25 cellular contexts compared by ENCODE assay signal in the genomic region with DNA sequence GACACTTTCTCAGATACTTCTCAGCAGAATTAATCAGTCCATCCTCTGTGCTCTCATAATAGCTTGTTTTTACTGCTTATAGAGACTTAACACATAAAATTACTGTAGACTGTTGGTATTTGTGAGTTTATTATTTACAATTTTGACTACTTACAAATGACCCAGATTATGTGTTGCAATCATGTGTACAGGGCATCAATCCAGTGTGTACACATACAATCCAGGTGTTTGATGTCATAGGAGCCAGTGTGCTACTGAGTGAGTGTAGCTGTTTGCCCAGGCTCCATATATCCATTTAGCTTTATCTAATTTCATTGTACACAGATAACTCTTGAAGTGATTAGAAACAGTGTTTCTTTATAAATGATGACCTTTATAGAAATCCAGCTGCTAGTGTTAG.
"Had no signal": no experiment of that assay in that cellular context is flagged by ENCODE, and none has a peak within 500 bp of the region (broad histone marks: within the 10 kb centered on the region; RNA-seq: fewer than 3 reads in every experiment).

No MANE protein-coding gene starts in this region.

- H3K27me3 ChIP-seq: breast epithelium, heart right ventricle, neutrophil, ovary, sigmoid colon, stomach, thyroid gland, upper lobe of left lung, vagina had no signal

- H3K4me2 ChIP-seq: smooth muscle cell had no signal

- H3K9me3 ChIP-seq: breast epithelium, heart right ventricle, mucosa of descending colon, neutrophil, ovary, prostate gland, sigmoid colon, stomach, thyroid gland, upper lobe of left lung, vagina had no signal

- H3K27ac ChIP-seq: breast epithelium, heart right ventricle, neutrophil, ovary, prostate gland, sigmoid colon, stomach, thyroid gland, upper lobe of left lung, vagina had no signal

- H3K4me3 ChIP-seq: breast epithelium, heart right ventricle, lung, mucosa of descending colon, ovary, prostate gland, sigmoid colon, smooth muscle cell, stomach, thyroid gland, upper lobe of left lung, vagina had no signal

- H3K36me3 ChIP-seq: breast epithelium, neutrophil, ovary, prostate gland had no signal

- DNase-seq: activated CD8-positive, alpha-beta memory T cell treated with anti-CD3 and anti-CD28 coated beads, Interleukin-2, amount 10 ng/mL, durations not matched to agents 7 days and 5 days; activated CD8-positive, alpha-beta T cell treated with anti-CD3 and anti-CD28 coated beads, Interleukin-2, amount 10 ng/mL, durations not matched to agents 7 days and 5 days; activated naive CD8-positive, alpha-beta T cell treated with anti-CD3 and anti-CD28 coated beads, Interleukin-2, amount 50 U/mL, for 24 hours; activated T-cell treated with anti-CD3 and anti-CD28 coated beads, Interleukin-2, amount 50 U/mL, for 48 hours; central memory CD4-positive, alpha-beta T cell; foreskin melanocyte; heart right ventricle; mucosa of descending colon; ovary; retina; sigmoid colon; stimulated activated CD4-positive, alpha-beta T cell treated with anti-CD3 and anti-CD28 coated beads, Interleukin-2, amount 100 ng/mL, for 24 hours; stimulated activated naive B cell treated with anti-CD40 and anti-IgM and Interleukin-4, amounts not matched to agents 10 μg/mL and 1 μg/mL and 100 μg/mL, for 72 hours; stomach; T-helper 17 cell; thyroid gland; upper lobe of left lung had no signal

- ATAC-seq: activated CD8-positive, alpha-beta memory T cell treated with anti-CD3 and anti-CD28 coated beads, Interleukin-2, amount 10 ng/mL, durations not matched to agents 7 days and 5 days; activated CD8-positive, alpha-beta T cell treated with anti-CD3 and anti-CD28 coated beads, Interleukin-2, amount 10 ng/mL, durations not matched to agents 7 days and 5 days; activated naive CD8-positive, alpha-beta T cell treated with anti-CD3 and anti-CD28 coated beads, Interleukin-2, amount 50 U/mL, for 24 hours; esophagus mucosa; heart right ventricle; mucosa of descending colon; stimulated activated naive B cell treated with anti-CD40 and anti-IgM and Interleukin-4, amounts not matched to agents 10 μg/mL and 1 μg/mL and 100 μg/mL, for 72 hours; T-helper 17 cell; WTC11 had no signal

- H3K4me1 ChIP-seq: breast epithelium, heart right ventricle, prostate gland, sigmoid colon, thyroid gland, upper lobe of left lung, vagina had no signal
